ENCODE assay signal across 10 cellular contexts in genomic region chr7:103988468-103989199, GRCh38. TPM values are rescaled to one million over a fixed set of nuclear protein-coding genes. Genes with fewer than 3 reads are reported as not detected.
DNase-seq lines count a peak whose midpoint lies in the region; ATAC-seq, FAIRE-seq and TF ChIP-seq lines count a peak whose summit lies in the region.
"Had no signal": no experiment of that assay in that cellular context is flagged by ENCODE, and none has a peak within 500 bp of the region (broad histone marks: within the 10 kb centered on the region; RNA-seq: fewer than 3 reads in every experiment).

No MANE protein-coding gene starts in this region.

- H3K36me3 ChIP-seq in iPS-18a (ENCODE audit: control insufficient read depth, low read depth, low read length) (no peaks in the 10 kb centered on the region), spleen (no peaks in the 10 kb centered on the region)
- H3K36me3 ChIP-seq: BLaER1 had no signal

- H3K27me3 Mint-ChIP-seq in T-helper 17 cell: peaks cover 56% of the 10 kb centered on the region

- FAIRE-seq in HTR-8/SVneo (lab: Jason Lieb, UNC): no peak

- intact Hi-C loops in spleen (cut with DNase I; ENCODE audit: low total_unique reads): no loop called here

- no peak overlapping the region for H3K27ac Mint-ChIP-seq in T-helper 17 cell

- H3K27me3 ChIP-seq in iPS-18a (ENCODE audit: control insufficient read depth, insufficient read depth, low read length) (peaks cover 64% of the 10 kb centered on the region), spleen (replicated peaks in 1 of 7) (peaks cover 0 to 66% (median 35%) of the 10 kb centered on the region in 7 donors)

- H3K4me3 ChIP-seq in iPS-18a (ENCODE audit: low read length) (peak overlapping the region; percentile 55), spleen (peak overlapping the region in 7 of 8 donors; percentile 28 to 69 (median 46))
- H3K4me3 ChIP-seq: BLaER1 had no signal

- H3K27ac ChIP-seq in iPS-18a (ENCODE audit: low read length): no peak overlapping the region
- H3K27ac ChIP-seq in spleen: no peak overlapping the region
- H3K27ac ChIP-seq: BLaER1 had no signal

- DNase-seq in NCI-H748 (lab: John Stamatoyannopoulos, UW; ENCODE audit: unreplicated experiment) (peak; percentile 69), NCI-H748 treated with DMSO at 0.1 percent for 48 hours (lab: John Stamatoyannopoulos, UW) (no peak), T-helper 17 cell (no peak), spleen (no peak), HTR-8/SVneo (ENCODE audit: insufficient read length, low spot score) (no peak), ureter (ENCODE audit: low spot score) (no peak)
- DNase-seq: GOT3 had no signal

- ATAC-seq in T-helper 17 cell (no peak), GM18511 (IDR thresholded peaks at IDR 0.05; ENCODE audit: unreplicated experiment) (no peak)

- no peaks in the 10 kb centered on the region for H3K9me3 ChIP-seq in T-helper 17 cell (ENCODE audit: control insufficient read depth, low read length, poor library complexity, severe bottlenecking)
- H3K9me3 ChIP-seq in iPS-18a (ENCODE audit: control insufficient read depth, low read depth, low read length): no peaks in the 10 kb centered on the region
- no peaks in the 10 kb centered on the region for H3K9me3 ChIP-seq in spleen

- no peak overlapping the region for H3K9ac ChIP-seq in iPS-18a (ENCODE audit: low read length)
- H3K9ac ChIP-seq: BLaER1 had no signal

- no peak for TF ChIP-seq POLR2A in spleen (IDR thresholded peaks at IDR 0.05)

- H3K36me3 Mint-ChIP-seq in T-helper 17 cell (ENCODE audit: low read depth): no peaks in the 10 kb centered on the region

- H3K4me1 ChIP-seq in iPS-18a (ENCODE audit: control insufficient read depth, low read depth, low read length) (no peaks in the 10 kb centered on the region), spleen (peaks cover 4 to 29% (median 19%) of the 10 kb centered on the region in 6 donors)

- no peak for TF ChIP-seq CTCF in spleen (IDR thresholded peaks at IDR 0.05 in 8 of 11, conservative IDR thresholded peaks at IDR 0.05 in 3 of 11)

- WGBS in spleen, 5 donors: 4 to 8% (median 5%) methylated on average over 37 of the region's 37 CpGs

- peak overlapping the region; percentile 76 for H3K4me3 Mint-ChIP-seq in T-helper 17 cell

- H3K4me1 Mint-ChIP-seq in T-helper 17 cell: peaks cover 6% of the 10 kb centered on the region

RNA-seq across cellular contexts. Expression of gene RELN, which starts 0.8 kb away (rescaled TPM):
- not detected for total RNA-seq in T-helper 17 cell
- 1 to 10 TPM in 4 of 7 donors, under 1 TPM in 3; 0.03 to 7.6 (median 1.2) TPM for total RNA-seq in spleen
- polyA plus RNA-seq in spleen: 1 to 10 TPM in 1 of 3 donors, under 1 TPM in 2; 0.07 to 1.3 (median 0.61) TPM
- 1.5 TPM for total RNA-seq in ureter
